ENCODE assay signal across 11 cellular contexts in the genomic region with DNA sequence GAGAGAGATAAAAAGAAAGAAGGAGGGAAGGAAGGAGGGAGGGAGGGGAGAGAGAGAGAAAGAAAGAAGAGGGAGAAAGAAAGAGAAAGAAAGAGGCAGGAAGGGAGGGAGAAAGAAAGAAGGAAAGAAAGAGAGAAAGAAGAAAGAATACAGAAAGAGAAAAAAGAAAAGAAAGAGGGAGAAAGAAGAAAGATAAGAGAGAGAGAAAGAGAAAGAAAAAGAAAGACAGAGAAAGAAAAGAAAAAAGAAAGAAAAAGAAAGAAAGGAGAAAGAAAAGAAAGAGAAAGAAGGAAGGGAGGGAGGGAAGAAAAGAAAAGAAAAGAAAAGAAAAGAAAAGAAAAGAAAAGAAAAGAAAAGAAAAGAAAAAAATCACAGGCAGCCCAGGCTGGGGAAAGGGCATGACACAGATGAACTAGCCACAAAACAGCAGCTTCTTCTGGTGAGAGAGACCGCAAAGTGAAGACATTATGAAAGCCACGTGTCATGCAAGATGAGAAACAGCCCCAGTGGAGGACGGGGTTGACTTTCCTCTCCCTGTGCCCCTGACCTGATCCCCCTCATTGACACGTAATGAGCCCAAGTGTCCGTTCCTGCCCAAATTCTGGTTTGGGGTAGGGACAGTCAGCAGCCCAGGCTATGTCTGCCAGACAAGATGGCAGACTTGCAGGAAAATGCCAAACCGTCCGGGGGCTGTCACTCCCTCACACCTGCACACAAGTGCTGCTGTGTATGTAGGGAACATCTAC.
DNase-seq lines count a peak whose midpoint lies in the region; ATAC-seq, FAIRE-seq and TF ChIP-seq lines count a peak whose summit lies in the region.
"Had no signal": no experiment of that assay in that cellular context is flagged by ENCODE, and none has a peak within 500 bp of the region (broad histone marks: within the 10 kb centered on the region; RNA-seq: fewer than 3 reads in every experiment).

No MANE protein-coding gene starts in this region.

- TF ChIP-seq EP300 in K562 (IDR thresholded peaks at IDR 0.05; ENCODE audit: low read length) (no peak), stomach (IDR thresholded peaks at IDR 0.05) (no peak)

- no peak overlapping the region for H3K27ac ChIP-seq in K562 (ENCODE audit: extremely low read depth, low read depth, low read length)
- H3K27ac ChIP-seq in upper lobe of right lung, result no peak overlapping the region
- no peak overlapping the region for H3K27ac ChIP-seq in stomach
- H3K27ac ChIP-seq: 22Rv1 had no signal

- no peaks in the 10 kb centered on the region for H3K9me3 Mint-ChIP-seq in T-helper 2 cell treated with Interferon-gamma antibody and Interleukin-4, amounts not matched to agents 5 μg/mL and 100 μg/mL, for 36 hours

- H3K27ac Mint-ChIP-seq in T-helper 2 cell treated with Interferon-gamma antibody and Interleukin-4, amounts not matched to agents 5 μg/mL and 100 μg/mL, for 36 hours, result peak overlapping the region; percentile 67

- CTCF ChIA-PET in K562 (lab: Yijun Ruan, JAX; ENCODE audit: low intra/inter-chr PET ratio), result no interaction called here

- FAIRE-seq in K562 (lab: Jason Lieb, UNC), result no peak

- H3K36me3 ChIP-seq in K562 (ENCODE audit: control insufficient read depth, insufficient read depth, low read length) (no peaks in the 10 kb centered on the region), upper lobe of right lung (no peaks in the 10 kb centered on the region), stomach (no peaks in the 10 kb centered on the region)

- peak; percentile 57 for DNase-seq in NK-92 treated with Interleukin-12 subunit alpha and Interleukin-12 subunit beta, amount 100 ng/mL, for 24 hours (lab: John Stamatoyannopoulos, UW)
- DNase-seq in NK-92 (lab: John Stamatoyannopoulos, UW; ENCODE audit: unreplicated experiment), result no peak
- DNase-seq in T-helper 2 cell treated with Interferon-gamma antibody and Interleukin-4, amounts not matched to agents 5 μg/mL and 100 μg/mL, for 36 hours (ENCODE audit: low spot score), result peak; percentile 52
- no peak for DNase-seq in K562 (ENCODE audit: extremely low read depth in 1 of 4, low spot score in 3 of 4)
- DNase-seq in upper lobe of right lung, result no peak
- no peak for DNase-seq in stomach
- no peak for DNase-seq in NCI-H2171 (lab: John Stamatoyannopoulos, UW)
- DNase-seq: body of pancreas, NCI-H510A had no signal

- H3K27me3 Mint-ChIP-seq in T-helper 2 cell treated with Interferon-gamma antibody and Interleukin-4, amounts not matched to agents 5 μg/mL and 100 μg/mL, for 36 hours (ENCODE audit: low read depth), result peaks cover 15% of the 10 kb centered on the region

- H3K4me1 ChIP-seq in K562 (replicated peaks in 1 of 2; ENCODE audit: control insufficient read depth in 2 of 2, insufficient read depth in 2 of 2, low read length in 2 of 2) (peaks cover 0 to 3% of the 10 kb centered on the region in 2 experiments; a peak in 4 of 5 replicates), upper lobe of right lung (peaks cover 8% of the 10 kb centered on the region), stomach (peaks cover 0 to 25% (median 12%) of the 10 kb centered on the region in 4 donors)

- no peak overlapping the region for H3K4me3 ChIP-seq in K562
- no peak overlapping the region for H3K4me3 ChIP-seq in upper lobe of right lung
- H3K4me3 ChIP-seq in stomach, result no peak overlapping the region
- H3K4me3 ChIP-seq: body of pancreas had no signal

- 0% methylated on average over 5 of the region's 7 CpGs for WGBS in K562 (ENCODE audit: insufficient coverage, low coverage, missing lambda C conversion rate)
- WGBS in stomach, 5 donors, result 52 to 63% (median 56%) methylated on average over 5 to 7 of the region's 7 CpGs

- no TSS peak for BruUV-seq in K562 (replicated peaks; lab: Mats Ljungman, UMichigan)

- intact Hi-C loops in K562 (cut with micrococcal nuclease) (no loop called here), upper lobe of right lung (cut with DNase I) (loop anchor here (10.0 kb wide), 1 partner anchor 103 kb away; a partner anchor contains a TSS), stomach (cut with DNase I; ENCODE audit: low total_unique reads) (no loop called here)

- H3K36me3 Mint-ChIP-seq in T-helper 2 cell treated with Interferon-gamma antibody and Interleukin-4, amounts not matched to agents 5 μg/mL and 100 μg/mL, for 36 hours (ENCODE audit: low read depth), result no peaks in the 10 kb centered on the region

- peaks cover 17% of the 10 kb centered on the region for H3K4me1 Mint-ChIP-seq in T-helper 2 cell treated with Interferon-gamma antibody and Interleukin-4, amounts not matched to agents 5 μg/mL and 100 μg/mL, for 36 hours (ENCODE audit: low read depth)

- ATAC-seq in K562 (no peak), upper lobe of right lung (peak; percentile 19), GM21367 (IDR thresholded peaks at IDR 0.05; ENCODE audit: unreplicated experiment) (no peak)
- ATAC-seq: body of pancreas had no signal

- no peaks in the 10 kb centered on the region for H3K9me1 ChIP-seq in K562 (ENCODE audit: control insufficient read depth, insufficient read depth, low read length)

- H3K4me3 Mint-ChIP-seq in T-helper 2 cell treated with Interferon-gamma antibody and Interleukin-4, amounts not matched to agents 5 μg/mL and 100 μg/mL, for 36 hours, result peak overlapping the region; percentile 70

- H2AFZ ChIP-seq in K562 (ENCODE audit: low read depth, low read length), result no peak overlapping the region

- TF ChIP-seq CTCF in K562 (IDR thresholded peaks at IDR 0.05 in 2 of 3, conservative IDR thresholded peaks at IDR 0.05 in 1 of 3; ENCODE audit: insufficient read depth in 2 of 3, low read depth in 1 of 3, low read length in 3 of 3) (no peak), upper lobe of right lung (IDR thresholded peaks at IDR 0.05) (no peak), stomach (IDR thresholded peaks at IDR 0.05) (no peak)

- H3K27me3 ChIP-seq in K562 (ENCODE audit: control insufficient read depth in 2 of 2, insufficient read depth in 2 of 2, low read length in 2 of 2) (peaks cover 2 to 20% of the 10 kb centered on the region in 2 experiments; a peak in 3 of 5 replicates), upper lobe of right lung (no peaks in the 10 kb centered on the region), stomach (no peaks in the 10 kb centered on the region)
- H3K27me3 ChIP-seq: body of pancreas had no signal

- no peak overlapping the region; the same call in 1 of the 2 replicates for H3K4me2 ChIP-seq in K562 (ENCODE audit: insufficient read depth, low read length)

- no peak overlapping the region for H3K9ac ChIP-seq in K562 (ENCODE audit: insufficient read depth in 1 of 2, low read depth in 2 of 2, low read length in 2 of 2)

- no peaks in the 10 kb centered on the region for H3K9me3 ChIP-seq in K562 (replicated peaks; ENCODE audit: control insufficient read depth, insufficient read depth, low read depth, low read length)
- H3K9me3 ChIP-seq in upper lobe of right lung, result no peaks in the 10 kb centered on the region
- no peaks in the 10 kb centered on the region for H3K9me3 ChIP-seq in stomach
- H3K9me3 ChIP-seq: body of pancreas had no signal

- TF ChIP-seq POLR2A in K562 (conservative IDR thresholded peaks at IDR 0.05) (no peak), stomach (IDR thresholded peaks at IDR 0.05) (no peak)

- TF ChIP-seq RAD21 in K562 (CRISPR knock-in tag; conservative IDR thresholded peaks at IDR 0.05 in 1 of 2, IDR thresholded peaks at IDR 0.05 in 1 of 2), result no peak

- POLR2A ChIA-PET in K562 (lab: Yijun Ruan, JAX), result no interaction called here

- H4K20me1 ChIP-seq in K562 (replicated peaks; ENCODE audit: control insufficient read depth, insufficient read depth, low read length), result no peaks in the 10 kb centered on the region; the same call in 1 of the 2 replicates

- H3K79me2 ChIP-seq in K562 (ENCODE audit: control insufficient read depth, insufficient read depth, low read length), result no peaks in the 10 kb centered on the region

- in situ Hi-C loops in K562 (cut with MboI), result no loop called here

TF ChIP-seq in K562, 482 proteins besides CTCF, POLR2A, EP300 and RAD21 (continues in another document):
- TF ChIP-seq, protein P1, sequence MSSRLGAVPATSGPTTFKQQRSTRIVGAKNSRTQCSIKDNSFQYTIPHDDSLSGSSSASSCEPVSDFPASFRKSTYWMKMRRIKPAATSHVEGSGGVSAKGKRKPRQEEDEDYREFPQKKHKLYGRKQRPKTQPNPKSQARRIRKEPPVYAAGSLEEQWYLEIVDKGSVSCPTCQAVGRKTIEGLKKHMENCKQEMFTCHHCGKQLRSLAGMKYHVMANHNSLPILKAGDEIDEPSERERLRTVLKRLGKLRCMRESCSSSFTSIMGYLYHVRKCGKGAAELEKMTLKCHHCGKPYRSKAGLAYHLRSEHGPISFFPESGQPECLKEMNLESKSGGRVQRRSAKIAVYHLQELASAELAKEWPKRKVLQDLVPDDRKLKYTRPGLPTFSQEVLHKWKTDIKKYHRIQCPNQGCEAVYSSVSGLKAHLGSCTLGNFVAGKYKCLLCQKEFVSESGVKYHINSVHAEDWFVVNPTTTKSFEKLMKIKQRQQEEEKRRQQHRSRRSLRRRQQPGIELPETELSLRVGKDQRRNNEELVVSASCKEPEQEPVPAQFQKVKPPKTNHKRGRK (tag; IDR thresholded peaks at IDR 0.05), result peak; percentile 100
- TF ChIP-seq JUN (IDR thresholded peaks at IDR 0.05; ENCODE audit: borderline replicate concordance, low read depth, low read length) (no peak), JUN (CRISPR knock-in tag; IDR thresholded peaks at IDR 0.05; ENCODE audit: borderline replicate concordance) (no peak), ZNF589 (CRISPR knock-in tag; IDR thresholded peaks at IDR 0.05; ENCODE audit: low read depth) (no peak), BDP1 (IDR thresholded peaks at IDR 0.05; ENCODE audit: insufficient read depth, insufficient read length) (no peak), ZFX (CRISPR knock-in tag; IDR thresholded peaks at IDR 0.05) (no peak), ZNF583 (CRISPR knock-in tag; IDR thresholded peaks at IDR 0.05) (no peak), KDM2B (CRISPR knock-in tag; IDR thresholded peaks at IDR 0.05) (no peak), SRSF1 (IDR thresholded peaks at IDR 0.05; ENCODE audit: low read depth, low read length) (no peak), SIN3A (IDR thresholded peaks at IDR 0.05; ENCODE audit: borderline replicate concordance in 2 of 2, control insufficient read depth in 1 of 2, low read depth in 2 of 2, low read length in 2 of 2) (no peak), HIVEP1 (CRISPR knock-in tag; IDR thresholded peaks at IDR 0.05) (no peak), CBX1 (IDR thresholded peaks at IDR 0.05; ENCODE audit: low read depth) (no peak), SREBF1 (IDR thresholded peaks at IDR 0.05; ENCODE audit: borderline replicate concordance, low read depth, low read length) (no peak), ZNF134 (CRISPR knock-in tag; conservative IDR thresholded peaks at IDR 0.05) (no peak), ZNF24 (IDR thresholded peaks at IDR 0.05) (no peak), LARP7 (IDR thresholded peaks at IDR 0.05) (0 out of 2 replicates have a peak, but pooled peaks have one; percentile 34), NR2C1 (IDR thresholded peaks at IDR 0.05) (no peak), NR2C1 (tag; IDR thresholded peaks at IDR 0.05) (no peak)

Comparison
In these comparisons a context has a peak if more than half of its experiments do, and no peak if none do; other contexts are left out.
1. DNase-seq: peak in NK-92 treated with Interleukin-12 subunit alpha and Interleukin-12 subunit beta, amount 100 ng/mL, for 24 hours (single experiment) and T-helper 2 cell treated with Interferon-gamma antibody and Interleukin-4, amounts not matched to agents 5 μg/mL and 100 μg/mL, for 36 hours (single experiment); none in NK-92 (single experiment), K562 (0 of 4), upper lobe of right lung (single experiment), stomach (single experiment) and NCI-H2171 (single experiment).